Comparison of ENCODE assay signal across 31 cellular contexts in genomic region chrX:57104406-57104805, GRCh38. TPM values are rescaled to one million over a fixed set of nuclear protein-coding genes. Genes with fewer than 3 reads are reported as not detected.
"Had no signal": no experiment of that assay in that cellular context is flagged by ENCODE, and none has a peak within 500 bp of the region (broad histone marks: within the 10 kb centered on the region; RNA-seq: fewer than 3 reads in every experiment).

No MANE protein-coding gene starts in this region.

- H2AFZ ChIP-seq: hepatocyte had no signal

- DNase-seq: activated CD4-positive, alpha-beta T cell treated with anti-CD3 and anti-CD28 coated beads for 48 hours; activated CD4-positive, alpha-beta T cell treated with anti-CD3 and anti-CD28 coated beads, Interleukin-2, amount 50 U/mL, for 48 hours; activated CD8-positive, alpha-beta memory T cell treated with anti-CD3 and anti-CD28 coated beads for 24 hours; activated effector memory CD4-positive, alpha-beta T cell treated with Interleukin-2 at 50 U/mL for 16 hours; activated naive CD4-positive, alpha-beta T cell treated with Interleukin-2 at 50 U/mL for 16 hours; activated naive CD8-positive, alpha-beta T cell treated with anti-CD3 and anti-CD28 coated beads for 36 hours; adrenal gland; aorta; body of pancreas; cerebellar nuclear complex; colonic mucosa; dorsolateral prefrontal cortex; effector memory CD4-positive, alpha-beta T cell; left cardiac atrium; mammary epithelial cell; naive B cell; nephron progenitor cell; ovary; stimulated activated CD4-positive, alpha-beta T cell treated with anti-CD3 and anti-CD28 coated beads, Interleukin-4, amount 100 ng/mL, for 4 hours; stimulated activated CD8-positive, alpha-beta memory T cell treated with anti-CD3 and anti-CD28 coated beads, Interleukin-4, amount 100 ng/mL, for 48 hours; stimulated activated naive CD8-positive, alpha-beta T cell treated with anti-CD3 and anti-CD28 coated beads, Interleukin-15, amount 100 ng/mL, for 72 hours; T-helper 9 cell; thyroid gland; upper lobe of right lung had no signal

- H3K27me3 ChIP-seq: adrenal gland, body of pancreas, colonic mucosa, hepatocyte, ovary, thyroid gland, upper lobe of right lung had no signal

- H3K27ac ChIP-seq: adrenal gland, body of pancreas, colonic mucosa, dorsolateral prefrontal cortex, hepatocyte, ovary, skin epidermis, thyroid gland, upper lobe of right lung, VCaP had no signal

- H3K9me3 ChIP-seq: body of pancreas, colonic mucosa, thyroid gland, upper lobe of right lung had no signal

- H3K4me3 ChIP-seq: adrenal gland, body of pancreas, colonic mucosa, dorsolateral prefrontal cortex, hepatocyte, ovary, skin epidermis, thyroid gland, upper lobe of right lung had no signal

- ATAC-seq: activated CD4-positive, CD25-positive, alpha-beta regulatory T cell treated with anti-CD3 and anti-CD28 coated beads, Interleukin-2, amount 50 U/mL, for 24 hours; body of pancreas; left cardiac atrium; sciatic nerve; stimulated activated memory B cell treated with anti-CD40 and anti-IgM and Interleukin-4, amounts not matched to agents 10 μg/mL and 1 μg/mL and 100 μg/mL, for 72 hours; stimulated activated naive CD8-positive, alpha-beta T cell treated with anti-CD3 and anti-CD28 coated beads, Interleukin-15, amount 100 ng/mL, for 72 hours; upper lobe of right lung had no signal

- H3K79me2 ChIP-seq: hepatocyte had no signal

- H3K4me1 ChIP-seq: adrenal gland, body of pancreas, colonic mucosa, thyroid gland, upper lobe of right lung had no signal

- H3K36me3 ChIP-seq: adrenal gland, colonic mucosa, ovary, thyroid gland, upper lobe of right lung had no signal

- H3K4me2 ChIP-seq: hepatocyte had no signal

RNA-seq across cellular contexts. Expression of gene SPIN2A, which starts 32.8 kb away (rescaled TPM):
- total RNA-seq: epithelial cell of proximal tubule had no signal
